In genomic region chr2:80238692-80239469, GRCh38 we compare ENCODE assay signal across 1 cellular context.
TF ChIP-seq lines count a peak whose summit lies in the region.

No MANE protein-coding gene starts in this region.

TF ChIP-seq in WTC11, 78 proteins besides CTCF, POLR2A, EP300 and RAD21 (continued from another document):
- no peak for TF ChIP-seq SOX15 (CRISPR knock-in tag; IDR thresholded peaks at IDR 0.05)
